ENCODE assay signal across 21 cellular contexts in the genomic region with DNA sequence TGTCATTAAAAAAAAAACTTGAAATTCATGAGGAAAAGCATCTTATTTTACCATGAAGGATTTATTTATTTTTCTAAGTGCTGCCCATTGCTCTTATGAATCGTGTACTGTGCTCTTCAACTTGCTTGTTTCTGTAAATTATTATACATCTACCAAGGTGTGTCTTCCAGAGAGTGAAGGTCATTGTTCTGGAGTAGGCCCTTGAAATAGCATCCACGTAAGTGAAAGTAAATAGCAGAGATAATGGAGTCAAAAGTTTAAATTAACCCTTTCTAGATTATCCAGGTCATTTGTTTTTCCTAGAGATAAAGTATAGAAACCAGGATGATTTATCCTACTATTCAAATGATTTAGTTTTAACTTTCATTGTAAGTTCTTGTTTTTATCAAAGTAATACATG.
DNase-seq lines count a peak whose midpoint lies in the region; ATAC-seq and TF ChIP-seq lines count a peak whose summit lies in the region.
"Had no signal": no experiment of that assay in that cellular context is flagged by ENCODE, and none has a peak within 500 bp of the region (broad histone marks: within the 10 kb centered on the region; RNA-seq: fewer than 3 reads in every experiment).

No MANE protein-coding gene starts in this region.

- peak overlapping the region in 3 of 4 donors; percentile 39 to 77 (median 67) for H3K27ac ChIP-seq in Peyer's patch
- H3K27ac ChIP-seq in right lobe of liver: no peak overlapping the region
- H3K27ac ChIP-seq: C4-2B, HL-60, sigmoid colon, uterus had no signal

- H3K4me1 ChIP-seq in Peyer's patch (peaks cover 0 to 12% (median 4%) of the 10 kb centered on the region in 4 donors), right lobe of liver (peaks cover 0 to 13% (median 2%) of the 10 kb centered on the region in 4 donors)
- H3K4me1 ChIP-seq: sigmoid colon, uterus had no signal

- no peaks in the 10 kb centered on the region for H3K4me1 Mint-ChIP-seq in T-helper 17 cell
- H3K4me1 Mint-ChIP-seq: activated CD4-positive, alpha-beta memory T cell treated with anti-CD3 and anti-CD28 coated beads, Interleukin-2, amount 10 ng/mL, durations not matched to agents 7 days and 5 days; brain; memory B cell; naive thymus-derived CD8-positive, alpha-beta T cell had no signal

- WGBS in right lobe of liver (ENCODE audit: insufficient coverage, low coverage, low lambda C conversion rate, missing lambda C conversion rate): 22% methylated on average over 2 of the region's 2 CpGs

- no peaks in the 10 kb centered on the region for H3K27me3 ChIP-seq in Peyer's patch
- no peaks in the 10 kb centered on the region for H3K27me3 ChIP-seq in right lobe of liver
- H3K27me3 ChIP-seq: sigmoid colon, uterus had no signal

- TF ChIP-seq POLR2A in Peyer's patch (IDR thresholded peaks at IDR 0.05): no peak
- TF ChIP-seq POLR2A in right lobe of liver (IDR thresholded peaks at IDR 0.05): no peak

- ATAC-seq in right lobe of liver (peak; percentile 81 to 99 (median 88)), T-helper 17 cell (no peak), SK-N-SH treated with all-trans-retinoic acid at 6 μM for 48 hours (no peak)
- ATAC-seq: naive thymus-derived CD8-positive, alpha-beta T cell had no signal

- intact Hi-C loops in right lobe of liver (cut with DNase I): no loop called here

- peaks cover 0 to 5% (median 0%) of the 10 kb centered on the region in 4 donors for H3K9me3 ChIP-seq in Peyer's patch
- H3K9me3 ChIP-seq in right lobe of liver: no peaks in the 10 kb centered on the region
- peaks cover 6% of the 10 kb centered on the region for H3K9me3 ChIP-seq in T-helper 17 cell (ENCODE audit: control insufficient read depth, low read length, poor library complexity, severe bottlenecking)
- H3K9me3 ChIP-seq: uterus had no signal

- TF ChIP-seq CTCF in Peyer's patch (IDR thresholded peaks at IDR 0.05) (no peak), right lobe of liver (IDR thresholded peaks at IDR 0.05) (no peak)

- no peaks in the 10 kb centered on the region for H3K36me3 Mint-ChIP-seq in T-helper 17 cell (ENCODE audit: low read depth)
- H3K36me3 Mint-ChIP-seq: brain had no signal

- H3K36me3 ChIP-seq in Peyer's patch: no peaks in the 10 kb centered on the region
- H3K36me3 ChIP-seq in right lobe of liver: no peaks in the 10 kb centered on the region
- H3K36me3 ChIP-seq: sigmoid colon, uterus had no signal

- H3K4me3 Mint-ChIP-seq in T-helper 17 cell: no peak overlapping the region
- H3K4me3 Mint-ChIP-seq: activated B cell treated with CpG ODN at 0.5 μM for 24 hours; activated CD4-positive, alpha-beta memory T cell treated with anti-CD3 and anti-CD28 coated beads, Interleukin-2, amount 10 ng/mL, durations not matched to agents 7 days and 5 days; brain; memory B cell; naive thymus-derived CD8-positive, alpha-beta T cell had no signal

- DNase-seq in DMS53 (lab: John Stamatoyannopoulos, UW): peak; percentile 85
- peak; percentile 4 to 65 for DNase-seq in NCI-H187 (lab: John Stamatoyannopoulos, UW)
- no peak for DNase-seq in Peyer's patch
- DNase-seq in right lobe of liver: no peak
- DNase-seq in T-helper 17 cell: no peak
- no peak for DNase-seq in hypothalamus (lab: John Stamatoyannopoulos, UW)
- DNase-seq in activated CD4-positive, alpha-beta T cell treated with anti-CD3 and anti-CD28 coated beads for 4 hours: no peak
- DNase-seq: activated B cell treated with CpG ODN at 0.5 μM for 24 hours; activated CD4-positive, alpha-beta memory T cell treated with anti-CD3 and anti-CD28 coated beads, Interleukin-2, amount 10 ng/mL, durations not matched to agents 7 days and 5 days; activated gamma-delta T cell treated with Interleukin-2 at 50 U/mL for 16 hours; IMR-90; naive thymus-derived CD8-positive, alpha-beta T cell; NCI-H1930; NCI-H69; sigmoid colon; uterus had no signal

- H3K4me3 ChIP-seq in Peyer's patch: no peak overlapping the region
- no peak overlapping the region for H3K4me3 ChIP-seq in right lobe of liver
- H3K4me3 ChIP-seq: sigmoid colon, uterus had no signal

- H3K27me3 Mint-ChIP-seq in T-helper 17 cell: peaks cover 9% of the 10 kb centered on the region
- H3K27me3 Mint-ChIP-seq: activated B cell treated with CpG ODN at 0.5 μM for 24 hours, memory B cell had no signal

- no peak overlapping the region for H3K27ac Mint-ChIP-seq in T-helper 17 cell
- H3K27ac Mint-ChIP-seq: activated B cell treated with CpG ODN at 0.5 μM for 24 hours; activated CD4-positive, alpha-beta memory T cell treated with anti-CD3 and anti-CD28 coated beads, Interleukin-2, amount 10 ng/mL, durations not matched to agents 7 days and 5 days; brain; memory B cell; naive thymus-derived CD8-positive, alpha-beta T cell had no signal

TF ChIP-seq in SK-N-SH treated with all-trans-retinoic acid at 6 μM for 48 hours, 23 proteins besides CTCF, POLR2A, EP300 and RAD21 (continues in another document):
- no peak for TF ChIP-seq RARB (CRISPR knock-in tag; IDR thresholded peaks at IDR 0.05)
- no peak for TF ChIP-seq ZC3H10 (CRISPR knock-in tag; IDR thresholded peaks at IDR 0.05)
- no peak for TF ChIP-seq GLIS3 (CRISPR knock-in tag; IDR thresholded peaks at IDR 0.05)
- TF ChIP-seq BACH2 (CRISPR knock-in tag; IDR thresholded peaks at IDR 0.05; ENCODE audit: borderline replicate concordance): no peak
- TF ChIP-seq ZNF70 (CRISPR knock-in tag; IDR thresholded peaks at IDR 0.05): no peak
- TF ChIP-seq SNAI2 (CRISPR knock-in tag; IDR thresholded peaks at IDR 0.05): no peak
- TF ChIP-seq CSRNP3 (CRISPR knock-in tag; IDR thresholded peaks at IDR 0.05): no peak
- no peak for TF ChIP-seq ZNF565 (CRISPR knock-in tag; conservative IDR thresholded peaks at IDR 0.05; ENCODE audit: low read depth)
- no peak for TF ChIP-seq ISL1 (CRISPR knock-in tag; IDR thresholded peaks at IDR 0.05)
- no peak for TF ChIP-seq ZNF8 (CRISPR knock-in tag; IDR thresholded peaks at IDR 0.05)
- TF ChIP-seq ESRRG (CRISPR knock-in tag; IDR thresholded peaks at IDR 0.05): no peak
- no peak for TF ChIP-seq CREB5 (CRISPR knock-in tag; IDR thresholded peaks at IDR 0.05; ENCODE audit: low read depth)
- TF ChIP-seq ARNTL (CRISPR knock-in tag; IDR thresholded peaks at IDR 0.05; ENCODE audit: borderline replicate concordance, low read depth): no peak
- TF ChIP-seq TOX (CRISPR knock-in tag; IDR thresholded peaks at IDR 0.05; ENCODE audit: borderline replicate concordance): no peak
- no peak for TF ChIP-seq POU6F1 (CRISPR knock-in tag; IDR thresholded peaks at IDR 0.05; ENCODE audit: borderline replicate concordance, low read depth)
- TF ChIP-seq TCF4 (CRISPR knock-in tag; IDR thresholded peaks at IDR 0.05; ENCODE audit: borderline replicate concordance): no peak
- TF ChIP-seq OSR1 (CRISPR knock-in tag; IDR thresholded peaks at IDR 0.05): no peak
- TF ChIP-seq, protein P1, sequence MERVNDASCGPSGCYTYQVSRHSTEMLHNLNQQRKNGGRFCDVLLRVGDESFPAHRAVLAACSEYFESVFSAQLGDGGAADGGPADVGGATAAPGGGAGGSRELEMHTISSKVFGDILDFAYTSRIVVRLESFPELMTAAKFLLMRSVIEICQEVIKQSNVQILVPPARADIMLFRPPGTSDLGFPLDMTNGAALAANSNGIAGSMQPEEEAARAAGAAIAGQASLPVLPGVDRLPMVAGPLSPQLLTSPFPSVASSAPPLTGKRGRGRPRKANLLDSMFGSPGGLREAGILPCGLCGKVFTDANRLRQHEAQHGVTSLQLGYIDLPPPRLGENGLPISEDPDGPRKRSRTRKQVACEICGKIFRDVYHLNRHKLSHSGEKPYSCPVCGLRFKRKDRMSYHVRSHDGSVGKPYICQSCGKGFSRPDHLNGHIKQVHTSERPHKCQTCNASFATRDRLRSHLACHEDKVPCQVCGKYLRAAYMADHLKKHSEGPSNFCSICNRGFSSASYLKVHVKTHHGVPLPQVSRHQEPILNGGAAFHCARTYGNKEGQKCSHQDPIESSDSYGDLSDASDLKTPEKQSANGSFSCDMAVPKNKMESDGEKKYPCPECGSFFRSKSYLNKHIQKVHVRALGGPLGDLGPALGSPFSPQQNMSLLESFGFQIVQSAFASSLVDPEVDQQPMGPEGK (CRISPR knock-in tag; IDR thresholded peaks at IDR 0.05; ENCODE audit: borderline replicate concordance): no peak

Comparison
In these comparisons a context has a peak if more than half of its experiments do, and no peak if none do; other contexts are left out.
1. DNase-seq: peak in DMS53 (single experiment) and NCI-H187 (2 of 2); none in Peyer's patch (0 of 3), right lobe of liver (0 of 3), T-helper 17 cell (0 of 3), hypothalamus (0 of 51) and activated CD4-positive, alpha-beta T cell treated with anti-CD3 and anti-CD28 coated beads for 4 hours (0 of 2).
2. H3K27ac ChIP-seq: peak in Peyer's patch (3 of 4); none in right lobe of liver (0 of 3).
3. ATAC-seq: peak in right lobe of liver (4 of 4); none in T-helper 17 cell (single experiment) and SK-N-SH treated with all-trans-retinoic acid at 6 μM for 48 hours (single experiment).